In genomic region chr9:128636024-128636390, GRCh38 we compare ENCODE assay signal across 9 cellular contexts. TPM values are rescaled to one million over a fixed set of nuclear protein-coding genes. Genes with fewer than 3 reads are reported as not detected.
DNase-seq lines count a peak whose midpoint lies in the region; ATAC-seq and TF ChIP-seq lines count a peak whose summit lies in the region.
"Had no signal": no experiment of that assay in that cellular context is flagged by ENCODE, and none has a peak within 500 bp of the region (broad histone marks: within the 10 kb centered on the region; RNA-seq: fewer than 3 reads in every experiment).

No MANE protein-coding gene starts in this region.

- no peaks in the 10 kb centered on the region for H3K27me3 Mint-ChIP-seq in activated T-cell treated with anti-CD3 and anti-CD28 coated beads, Interleukin-2, amount 50 U/mL, for 72 hours (ENCODE audit: low read depth)
- no peaks in the 10 kb centered on the region for H3K27me3 Mint-ChIP-seq in activated T-cell treated with anti-CD3 and anti-CD28 coated beads, Interleukin-2, amount 50 U/mL, for 24 hours
- H3K27me3 Mint-ChIP-seq in MCF 10A (ENCODE audit: insufficient read depth, unreplicated experiment): no peaks in the 10 kb centered on the region

- H3K4me3 Mint-ChIP-seq in activated T-cell treated with anti-CD3 and anti-CD28 coated beads, Interleukin-2, amount 50 U/mL, for 72 hours: no peak overlapping the region
- H3K4me3 Mint-ChIP-seq in activated T-cell treated with anti-CD3 and anti-CD28 coated beads, Interleukin-2, amount 50 U/mL, for 24 hours: no peak overlapping the region
- H3K4me3 Mint-ChIP-seq in MCF 10A (ENCODE audit: unreplicated experiment): peak overlapping the region; percentile 69

- peak; percentile 6 to 8 for ATAC-seq in activated T-cell treated with anti-CD3 and anti-CD28 coated beads, Interleukin-2, amount 50 U/mL, for 72 hours (replicated peaks in 1 of 2)
- ATAC-seq in right lobe of liver (peak; percentile 82 to 91 (median 86)), GM18868 (IDR thresholded peaks at IDR 0.05; ENCODE audit: unreplicated experiment) (no peak)

- POLR2A ChIA-PET in MCF 10A (lab: Yijun Ruan, JAX): interaction anchor here (0.6 to 4.4 kb wide), 28 partner anchors 8 to 444 kb away, joined by 3 to 64 read pairs (median 5); partner anchors contain the start of genes ENDOG, GLE1, ODF2 and SET

- BruUV-seq in MCF 10A (replicated peaks; lab: Mats Ljungman, UMichigan): no TSS peak

- H3K4me1 Mint-ChIP-seq in activated T-cell treated with anti-CD3 and anti-CD28 coated beads, Interleukin-2, amount 50 U/mL, for 72 hours (ENCODE audit: low read depth): no peaks in the 10 kb centered on the region
- H3K4me1 Mint-ChIP-seq in activated T-cell treated with anti-CD3 and anti-CD28 coated beads, Interleukin-2, amount 50 U/mL, for 24 hours (ENCODE audit: low read depth): no peaks in the 10 kb centered on the region
- peaks cover 25% of the 10 kb centered on the region for H3K4me1 Mint-ChIP-seq in MCF 10A (ENCODE audit: insufficient read depth, unreplicated experiment)

- DNase-seq in activated T-cell treated with anti-CD3 and anti-CD28 coated beads, Interleukin-2, amount 50 U/mL, for 72 hours: no peak
- DNase-seq in activated T-cell treated with anti-CD3 and anti-CD28 coated beads, Interleukin-2, amount 50 U/mL, for 24 hours: no peak
- DNase-seq in MCF 10A (ENCODE audit: unreplicated experiment) (peak; percentile 87), right lobe of liver (peak; percentile 91 to 97 (median 94)), vagina (ENCODE audit: extremely low spot score in 2 of 2) (no peak), inferior parietal cortex (ENCODE audit: extremely low spot score) (no peak), NCI-H1436 (lab: John Stamatoyannopoulos, UW) (no peak)
- DNase-seq: C1 segment of cervical spinal cord had no signal

- H3K9me3 ChIP-seq in right lobe of liver: no peaks in the 10 kb centered on the region
- H3K9me3 ChIP-seq in vagina: no peaks in the 10 kb centered on the region

- peak; percentile 41 for TF ChIP-seq CTCF in MCF 10A (IDR thresholded peaks at IDR 0.05; ENCODE audit: unreplicated experiment)
- TF ChIP-seq CTCF in right lobe of liver (IDR thresholded peaks at IDR 0.05): peak; percentile 45 to 67 (median 56)
- no peak for TF ChIP-seq CTCF in vagina (IDR thresholded peaks at IDR 0.05)

- 50% methylated on average over 2 of the region's 16 CpGs for WGBS in right lobe of liver (ENCODE audit: insufficient coverage, low coverage, low lambda C conversion rate, missing lambda C conversion rate)

- no peak overlapping the region for H3K27ac Mint-ChIP-seq in activated T-cell treated with anti-CD3 and anti-CD28 coated beads, Interleukin-2, amount 50 U/mL, for 72 hours
- no peak overlapping the region for H3K27ac Mint-ChIP-seq in activated T-cell treated with anti-CD3 and anti-CD28 coated beads, Interleukin-2, amount 50 U/mL, for 24 hours
- peak overlapping the region; percentile 94 for H3K27ac Mint-ChIP-seq in MCF 10A (ENCODE audit: low read depth, unreplicated experiment)

- H3K36me3 Mint-ChIP-seq in activated T-cell treated with anti-CD3 and anti-CD28 coated beads, Interleukin-2, amount 50 U/mL, for 72 hours (ENCODE audit: insufficient read depth in 2 of 2): peaks cover 0 to 6% of the 10 kb centered on the region in 2 donors
- H3K36me3 Mint-ChIP-seq in activated T-cell treated with anti-CD3 and anti-CD28 coated beads, Interleukin-2, amount 50 U/mL, for 24 hours (ENCODE audit: low read depth): peaks cover 65% of the 10 kb centered on the region
- peaks cover 71% of the 10 kb centered on the region for H3K36me3 Mint-ChIP-seq in MCF 10A (ENCODE audit: insufficient read depth, unreplicated experiment)

- H3K36me3 ChIP-seq in right lobe of liver (peaks cover 0 to 31% (median 16%) of the 10 kb centered on the region in 4 donors), vagina (peaks cover 10 to 31% of the 10 kb centered on the region in 2 donors)

- intact Hi-C loops in MCF 10A (cut with micrococcal nuclease): loop anchor here (1.0 to 10.0 kb wide), 4 partner anchors 46 to 274 kb away; partner anchors contain the start of genes ENDOG and ODF2
- intact Hi-C loops in right lobe of liver (cut with DNase I): loop anchor here (10.0 kb wide), 2 partner anchors 141 to 201 kb away; no protein-coding TSS in a partner anchor
- intact Hi-C loops in vagina (cut with DNase I): loop anchor here (1.0 to 10.0 kb wide), 2 partner anchors 24 to 59 kb away; no protein-coding TSS in a partner anchor

- H3K4me1 ChIP-seq in right lobe of liver (peaks cover 0 to 12% (median 3%) of the 10 kb centered on the region in 4 donors), vagina (peaks cover 27% of the 10 kb centered on the region)

- no peak for TF ChIP-seq POLR2A in right lobe of liver (IDR thresholded peaks at IDR 0.05)
- no peak for TF ChIP-seq POLR2A in vagina (IDR thresholded peaks at IDR 0.05)

- no peaks in the 10 kb centered on the region for H3K27me3 ChIP-seq in right lobe of liver
- no peaks in the 10 kb centered on the region for H3K27me3 ChIP-seq in vagina

- H3K27ac ChIP-seq in right lobe of liver (peak overlapping the region; percentile 48 to 80 (median 52)), vagina (peak overlapping the region; percentile 87)

- H3K4me3 ChIP-seq in right lobe of liver: peak overlapping the region; percentile 42 to 54 (median 46)
- no peak overlapping the region for H3K4me3 ChIP-seq in vagina

- CTCF ChIA-PET in MCF 10A (lab: Yijun Ruan, JAX): interaction anchor here (0.6 to 4.8 kb wide), 40 partner anchors 10 to 993 kb away, joined by 3 to 18 read pairs (median 4); partner anchors contain the start of genes DYNC2I2 and ENDOG

- no peaks in the 10 kb centered on the region for H3K9me3 Mint-ChIP-seq in activated T-cell treated with anti-CD3 and anti-CD28 coated beads, Interleukin-2, amount 50 U/mL, for 72 hours
- no peaks in the 10 kb centered on the region for H3K9me3 Mint-ChIP-seq in activated T-cell treated with anti-CD3 and anti-CD28 coated beads, Interleukin-2, amount 50 U/mL, for 24 hours
- no peaks in the 10 kb centered on the region for H3K9me3 Mint-ChIP-seq in MCF 10A (ENCODE audit: unreplicated experiment)

RNA-seq across cellular contexts. Expression of gene DYNC2I2, which starts 20.6 kb away (rescaled TPM):
- total RNA-seq in activated T-cell treated with anti-CD3 and anti-CD28 coated beads, Interleukin-2, amount 50 U/mL, for 72 hours: 10 to 100 TPM; 27.1 to 31.2 TPM
- total RNA-seq in MCF 10A (2022) (31.7 and 43.7 TPM in 2 replicates), right lobe of liver (10 to 100 TPM; 11.8 to 23.9 (median 18.8) TPM), vagina (46.9 TPM)

RNA-seq across cellular contexts. Expression of gene SET, which starts 53.0 kb away (rescaled TPM):
- 100 to 1,000 TPM; 448 to 582 TPM for total RNA-seq in activated T-cell treated with anti-CD3 and anti-CD28 coated beads, Interleukin-2, amount 50 U/mL, for 72 hours
- total RNA-seq in MCF 10A (2022): 512 and 563 TPM in 2 replicates
- total RNA-seq in right lobe of liver: 100 to 1,000 TPM in 2 of 6 experiments, 10 to 100 TPM in 4; 57.4 to 110 (median 82.6) TPM
- total RNA-seq in vagina: 137 TPM

Comparison
In these comparisons a context has a peak if more than half of its experiments do, and no peak if none do; other contexts are left out.
1. DNase-seq: peak in MCF 10A (single experiment) and right lobe of liver (3 of 3); none in activated T-cell treated with anti-CD3 and anti-CD28 coated beads, Interleukin-2, amount 50 U/mL, for 72 hours (0 of 2), activated T-cell treated with anti-CD3 and anti-CD28 coated beads, Interleukin-2, amount 50 U/mL, for 24 hours (single experiment), vagina (0 of 2), inferior parietal cortex (single experiment) and NCI-H1436 (single experiment).
2. CTCF ChIP-seq: peak in MCF 10A (single experiment) and right lobe of liver (4 of 4); none in vagina (0 of 3).
3. H3K4me3 ChIP-seq: peak in right lobe of liver (3 of 3); none in vagina (0 of 2).